15 cellular contexts compared by ENCODE assay signal in the genomic region with DNA sequence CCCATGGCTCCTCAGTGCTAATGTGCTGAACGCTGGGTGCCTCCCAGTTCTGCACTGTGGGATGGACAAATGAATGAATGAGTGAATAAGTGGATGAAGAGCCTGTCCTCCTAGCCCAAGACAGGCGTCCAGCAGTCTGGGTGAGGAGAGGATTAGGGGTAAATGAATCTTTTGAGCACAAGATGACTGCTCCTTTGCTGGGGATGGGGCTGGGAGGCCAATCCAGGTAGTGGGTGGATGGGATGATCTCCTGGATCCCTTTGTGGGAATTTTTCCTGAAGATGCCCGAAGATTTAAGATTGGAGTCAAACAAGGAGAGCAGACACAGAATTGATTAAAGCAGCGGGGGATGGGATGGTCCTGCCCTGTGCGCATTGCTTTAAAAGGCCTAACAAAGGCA.
DNase-seq lines count a peak whose midpoint lies in the region; ATAC-seq, FAIRE-seq and TF ChIP-seq lines count a peak whose summit lies in the region.
"Had no signal": no experiment of that assay in that cellular context is flagged by ENCODE, and none has a peak within 500 bp of the region (broad histone marks: within the 10 kb centered on the region; RNA-seq: fewer than 3 reads in every experiment).

No MANE protein-coding gene starts in this region.

- H3K27me3 Mint-ChIP-seq in neural progenitor cell (ENCODE audit: insufficient read depth, low read depth) (peaks cover 11% of the 10 kb centered on the region), natural killer cell (ENCODE audit: low read depth in 2 of 2) (peaks cover 57 to 78% of the 10 kb centered on the region in 2 donors)

- no peak overlapping the region for H3K4me3 Mint-ChIP-seq in neural progenitor cell
- no peak overlapping the region for H3K4me3 Mint-ChIP-seq in natural killer cell
- H3K4me3 Mint-ChIP-seq: B cell; CD8-positive, alpha-beta T cell had no signal

- in situ Hi-C loops in K562 (cut with MboI), result no loop called here

- no peak overlapping the region for H3K9ac ChIP-seq in K562 (ENCODE audit: insufficient read depth in 1 of 2, low read depth in 2 of 2, low read length in 2 of 2)
- no peak overlapping the region for H3K9ac ChIP-seq in neural progenitor cell
- H3K9ac ChIP-seq: BLaER1 treated with 17β-estradiol and CSF1 and Interleukin-3, amounts not matched to agents 10 nM and 100 nM had no signal

- no peak for TF ChIP-seq EP300 in K562 (IDR thresholded peaks at IDR 0.05; ENCODE audit: low read length)

- H3F3A ChIP-seq in neural progenitor cell (ENCODE audit: low read depth), result peaks cover 14% of the 10 kb centered on the region

- no peaks in the 10 kb centered on the region for H3K36me3 ChIP-seq in K562 (ENCODE audit: control insufficient read depth, insufficient read depth, low read length)
- H3K36me3 ChIP-seq in neural progenitor cell, result no peaks in the 10 kb centered on the region
- H3K36me3 ChIP-seq: BLaER1 treated with 17β-estradiol and CSF1 and Interleukin-3, amounts not matched to agents 10 nM and 100 nM had no signal

- peak overlapping the region; percentile 51 for H3K27ac Mint-ChIP-seq in neural progenitor cell
- no peak overlapping the region for H3K27ac Mint-ChIP-seq in natural killer cell
- H3K27ac Mint-ChIP-seq: B cell; CD8-positive, alpha-beta T cell had no signal

- H3K27me3 ChIP-seq in K562 (ENCODE audit: control insufficient read depth in 2 of 2, insufficient read depth in 2 of 2, low read length in 2 of 2) (peaks cover 36 to 74% of the 10 kb centered on the region in 2 experiments), neural progenitor cell (no peaks in the 10 kb centered on the region)

- H3K4me2 ChIP-seq in K562 (ENCODE audit: insufficient read depth, low read length) (no peak overlapping the region), neural progenitor cell (peak overlapping the region; percentile 39)
- H3K4me2 ChIP-seq: BLaER1 treated with 17β-estradiol and CSF1 and Interleukin-3, amounts not matched to agents 10 nM and 100 nM had no signal

- ATAC-seq in left ventricle myocardium superior, result no peak
- no peak for ATAC-seq in Right ventricle myocardium superior (ENCODE audit: poor library complexity)
- ATAC-seq in K562, result no peak
- no peak for ATAC-seq in natural killer cell
- ATAC-seq in GM18858 (IDR thresholded peaks at IDR 0.05; ENCODE audit: unreplicated experiment), result no peak
- ATAC-seq: CD8-positive, alpha-beta T cell had no signal

- H3K79me2 ChIP-seq in K562 (ENCODE audit: control insufficient read depth, insufficient read depth, low read length) (no peaks in the 10 kb centered on the region), neural progenitor cell (ENCODE audit: low read depth) (no peaks in the 10 kb centered on the region)

- TF ChIP-seq CTCF in K562 (IDR thresholded peaks at IDR 0.05 in 2 of 3, conservative IDR thresholded peaks at IDR 0.05 in 1 of 3; ENCODE audit: insufficient read depth in 2 of 3, low read depth in 1 of 3, low read length in 3 of 3), result no peak
- TF ChIP-seq CTCF in neural progenitor cell (IDR thresholded peaks at IDR 0.05), result no peak
- no peak for TF ChIP-seq CTCF in natural killer cell (IDR thresholded peaks at IDR 0.05)

- no TSS peak for BruUV-seq in K562 (replicated peaks; lab: Mats Ljungman, UMichigan)

- H3K4me1 ChIP-seq in K562 (replicated peaks in 1 of 2; ENCODE audit: control insufficient read depth in 2 of 2, insufficient read depth in 2 of 2, low read length in 2 of 2) (no peaks in the 10 kb centered on the region; a peak in 1 of 5 replicates), neural progenitor cell (peaks cover 18% of the 10 kb centered on the region)

- CTCF ChIA-PET in K562 (lab: Yijun Ruan, JAX; ENCODE audit: low intra/inter-chr PET ratio), result no interaction called here

- intact Hi-C loops in left ventricle myocardium superior (cut with micrococcal nuclease), result no loop called here
- intact Hi-C loops in Right ventricle myocardium superior (cut with DNase I), result no loop called here
- intact Hi-C loops in K562 (cut with micrococcal nuclease), result no loop called here
- intact Hi-C loops in natural killer cell (cut with micrococcal nuclease), result no loop called here

- no peak for FAIRE-seq in K562 (lab: Jason Lieb, UNC)

- peaks cover 30% of the 10 kb centered on the region for H3K4me1 Mint-ChIP-seq in neural progenitor cell
- H3K4me1 Mint-ChIP-seq in natural killer cell, result peaks cover 3 to 7% of the 10 kb centered on the region in 2 donors
- H3K4me1 Mint-ChIP-seq: B cell had no signal

- H3K9me1 ChIP-seq in K562 (ENCODE audit: control insufficient read depth, insufficient read depth, low read length), result no peaks in the 10 kb centered on the region

- POLR2A ChIA-PET in K562 (lab: Yijun Ruan, JAX), result interaction anchor here (0.7 to 1.6 kb wide), 6 partner anchors 8 to 29 kb away, joined by 3 to 5 read pairs (median 4); no protein-coding TSS in a partner anchor

- H3K9me3 Mint-ChIP-seq in neural progenitor cell, result no peaks in the 10 kb centered on the region
- no peaks in the 10 kb centered on the region for H3K9me3 Mint-ChIP-seq in natural killer cell
- H3K9me3 Mint-ChIP-seq: CD8-positive, alpha-beta T cell had no signal

- H4K20me1 ChIP-seq in K562 (replicated peaks; ENCODE audit: control insufficient read depth, insufficient read depth, low read length), result no peaks in the 10 kb centered on the region; the same call in 1 of the 2 replicates
- no peaks in the 10 kb centered on the region for H4K20me1 ChIP-seq in neural progenitor cell (ENCODE audit: low read depth)

- DNase-seq in left ventricle myocardium superior (peak; percentile 8), Right ventricle myocardium superior (no peak), K562 (ENCODE audit: extremely low read depth in 1 of 4, low spot score in 3 of 4) (no peak), neural progenitor cell (ENCODE audit: low spot score) (peak; percentile 25), natural killer cell (no peak)
- DNase-seq in stimulated activated CD4-positive, alpha-beta T cell treated with anti-CD3 and anti-CD28 coated beads, Interleukin-2, amount 100 ng/mL, for 48 hours, result no peak
- DNase-seq: 8988T; Calu3; CD8-positive, alpha-beta T cell; DMS79 treated with DMSO at 0.1 percent for 48 hours; GF-D8; HCEC 1CT had no signal

- H3K9me3 ChIP-seq in K562 (replicated peaks; ENCODE audit: control insufficient read depth, insufficient read depth, low read depth, low read length), result no peaks in the 10 kb centered on the region
- no peaks in the 10 kb centered on the region for H3K9me3 ChIP-seq in neural progenitor cell (ENCODE audit: low read depth)

- no peak for TF ChIP-seq RAD21 in K562 (CRISPR knock-in tag; conservative IDR thresholded peaks at IDR 0.05 in 1 of 2, IDR thresholded peaks at IDR 0.05 in 1 of 2)

- TF ChIP-seq POLR2A in K562 (conservative IDR thresholded peaks at IDR 0.05), result no peak

- H3K4me3 ChIP-seq in K562 (no peak overlapping the region), neural progenitor cell (no peak overlapping the region)
- H3K4me3 ChIP-seq: BLaER1 treated with 17β-estradiol and CSF1 and Interleukin-3, amounts not matched to agents 10 nM and 100 nM had no signal

- no peaks in the 10 kb centered on the region for H3K36me3 Mint-ChIP-seq in neural progenitor cell
- H3K36me3 Mint-ChIP-seq in natural killer cell, result no peaks in the 10 kb centered on the region
- H3K36me3 Mint-ChIP-seq: CD8-positive, alpha-beta T cell had no signal

- WGBS in K562 (ENCODE audit: insufficient coverage, low coverage, missing lambda C conversion rate), result 12% methylated on average over 5 of the region's 5 CpGs

- H2AFZ ChIP-seq in K562 (ENCODE audit: low read depth, low read length) (no peak overlapping the region), neural progenitor cell (replicated peaks) (peak overlapping the region; percentile 89)

- H3K27ac ChIP-seq in K562 (ENCODE audit: extremely low read depth, low read depth, low read length) (no peak overlapping the region), neural progenitor cell (no peak overlapping the region)
- H3K27ac ChIP-seq: BLaER1 treated with 17β-estradiol and CSF1 and Interleukin-3, amounts not matched to agents 10 nM and 100 nM had no signal

TF ChIP-seq in K562, 482 proteins besides CTCF, POLR2A, EP300 and RAD21:
- 0 out of 2 replicates have a peak, but pooled peaks have one; percentile 27 for TF ChIP-seq ZNF24 (IDR thresholded peaks at IDR 0.05)
- TF ChIP-seq FOS (IDR thresholded peaks at IDR 0.05; ENCODE audit: extremely low read depth, insufficient read length), result no peak

Comparison
In these comparisons a context has a peak if more than half of its experiments do, and no peak if none do; other contexts are left out.
1. DNase-seq: peak in left ventricle myocardium superior (single experiment) and neural progenitor cell (single experiment); none in Right ventricle myocardium superior (single experiment), K562 (0 of 4), stimulated activated CD4-positive, alpha-beta T cell treated with anti-CD3 and anti-CD28 coated beads, Interleukin-2, amount 100 ng/mL, for 48 hours (0 of 2) and natural killer cell (single experiment).